17 cellular contexts compared by ENCODE assay signal in genomic region chr3:153977148-153977547, GRCh38.
A peak's percentile ranks its signal among the peaks of the same experiment; 100 is the strongest.
DNase-seq lines count a peak whose midpoint lies in the region; ATAC-seq, FAIRE-seq and TF ChIP-seq lines count a peak whose summit lies in the region.
"Had no signal": no experiment of that assay in that cellular context is flagged by ENCODE, and none has a peak within 500 bp of the region (broad histone marks: within the 10 kb centered on the region; RNA-seq: fewer than 3 reads in every experiment).

No MANE protein-coding gene starts in this region.

- H3K27me3 ChIP-seq in A673 (replicated peaks; ENCODE audit: insufficient read depth, low read depth, low read length, poor library complexity): peaks cover 2% of the 10 kb centered on the region
- no peaks in the 10 kb centered on the region for H3K27me3 ChIP-seq in astrocyte (ENCODE audit: insufficient read depth, low read length)
- no peaks in the 10 kb centered on the region for H3K27me3 ChIP-seq in CD8-positive, alpha-beta T cell (ENCODE audit: insufficient read depth, low read length)

- H3K4me2 ChIP-seq in astrocyte (ENCODE audit: low read length): no peak overlapping the region
- H3K4me2 ChIP-seq: A549 had no signal

- no peaks in the 10 kb centered on the region for H3K79me2 ChIP-seq in astrocyte (ENCODE audit: insufficient read depth, low read length)

- intact Hi-C loops in A673 (cut with micrococcal nuclease; ENCODE audit: unreplicated experiment): no loop called here
- intact Hi-C loops in CD8-positive, alpha-beta T cell (cut with DNase I, micrococcal nuclease): no loop called here

- CTCF ChIA-PET in A673 (lab: Charles Lee): no interaction called here
- CTCF ChIA-PET in CD8-positive, alpha-beta T cell (lab: Charles Lee): no interaction called here

- H3K4me1 Mint-ChIP-seq in astrocyte (ENCODE audit: low read depth, unreplicated experiment): no peaks in the 10 kb centered on the region
- no peaks in the 10 kb centered on the region for H3K4me1 Mint-ChIP-seq in CD8-positive, alpha-beta T cell (ENCODE audit: low read depth)

- H3K27ac ChIP-seq in A673 (ENCODE audit: low read depth, low read length, poor library complexity, severe bottlenecking): no peak overlapping the region
- no peak overlapping the region for H3K27ac ChIP-seq in astrocyte (ENCODE audit: low read depth, low read length)
- H3K27ac ChIP-seq in CD8-positive, alpha-beta T cell (ENCODE audit: low read depth, low read length): no peak overlapping the region
- H3K27ac ChIP-seq: A549 had no signal

- H3K4me1 ChIP-seq in A673 (ENCODE audit: insufficient read depth, low read length, poor library complexity, severe bottlenecking) (peaks cover 15% of the 10 kb centered on the region), astrocyte (ENCODE audit: insufficient read depth, low read length) (no peaks in the 10 kb centered on the region)
- H3K4me1 ChIP-seq in CD8-positive, alpha-beta T cell (ENCODE audit: insufficient read depth, low read length): no peaks in the 10 kb centered on the region

- BruUV-seq in A673 (replicated peaks; lab: Mats Ljungman, UMichigan): no TSS peak

- no peak overlapping the region for H3K4me3 ChIP-seq in A673 (ENCODE audit: low read depth, low read length, poor library complexity, severe bottlenecking)
- H3K4me3 ChIP-seq in astrocyte (ENCODE audit: insufficient read depth, low read depth, low read length): no peak overlapping the region
- no peak overlapping the region for H3K4me3 ChIP-seq in fibroblast of mammary gland (ENCODE audit: control insufficient read depth, low read depth, low read length)
- no peak overlapping the region for H3K4me3 ChIP-seq in CD8-positive, alpha-beta T cell (ENCODE audit: low read depth, low read length)
- H3K4me3 ChIP-seq: A549 had no signal

- H3K27me3 Mint-ChIP-seq in astrocyte (ENCODE audit: low read depth, unreplicated experiment): no peaks in the 10 kb centered on the region
- peaks cover 3% of the 10 kb centered on the region for H3K27me3 Mint-ChIP-seq in CD8-positive, alpha-beta T cell (ENCODE audit: low read depth)
- H3K27me3 Mint-ChIP-seq: type B pancreatic cell had no signal

- no peak overlapping the region for H3K27ac Mint-ChIP-seq in astrocyte (ENCODE audit: unreplicated experiment)
- H3K27ac Mint-ChIP-seq in CD8-positive, alpha-beta T cell: no peak overlapping the region
- H3K27ac Mint-ChIP-seq: type B pancreatic cell had no signal

- no peak for FAIRE-seq in astrocyte (lab: Jason Lieb, UNC)
- FAIRE-seq: A549, D721Med had no signal

- no peak overlapping the region for H2AFZ ChIP-seq in astrocyte (ENCODE audit: low read depth, low read length)

- H3K36me3 Mint-ChIP-seq in astrocyte (ENCODE audit: low read depth, unreplicated experiment): no peaks in the 10 kb centered on the region
- H3K36me3 Mint-ChIP-seq in CD8-positive, alpha-beta T cell: no peaks in the 10 kb centered on the region
- H3K36me3 Mint-ChIP-seq: type B pancreatic cell had no signal

- no peak overlapping the region for H3K4me3 Mint-ChIP-seq in astrocyte (ENCODE audit: unreplicated experiment)
- no peak overlapping the region for H3K4me3 Mint-ChIP-seq in CD8-positive, alpha-beta T cell
- H3K4me3 Mint-ChIP-seq: type B pancreatic cell had no signal

- H3K9me3 Mint-ChIP-seq in astrocyte (ENCODE audit: unreplicated experiment): no peaks in the 10 kb centered on the region
- H3K9me3 Mint-ChIP-seq in CD8-positive, alpha-beta T cell: no peaks in the 10 kb centered on the region

- H3K9ac ChIP-seq in astrocyte (ENCODE audit: low read length): no peak overlapping the region

- POLR2A ChIA-PET in A673 (lab: Charles Lee; ENCODE audit: low non-redundant PET): no interaction called here
- POLR2A ChIA-PET in CD8-positive, alpha-beta T cell (lab: Charles Lee): no interaction called here

- no peaks in the 10 kb centered on the region for H4K20me1 ChIP-seq in astrocyte (ENCODE audit: insufficient read depth, low read length)

- DNase-seq in A673 (ENCODE audit: low spot score) (peak; percentile 66), astrocyte (ENCODE audit: low read depth) (peak; percentile 59), fibroblast of mammary gland (ENCODE audit: low read depth) (peak; percentile 54), mucosa of gallbladder (ENCODE audit: low spot score) (peak; percentile 20), ecto neural progenitor cell (ENCODE audit: low spot score) (no peak), NCI-H526 treated with DMSO at 0.1 percent for 48 hours (lab: John Stamatoyannopoulos, UW) (no peak)
- no peak for DNase-seq in CD8-positive, alpha-beta T cell
- DNase-seq: activated CD8-positive, alpha-beta memory T cell treated with anti-CD3 and anti-CD28 coated beads for 24 hours; activated naive CD4-positive, alpha-beta T cell treated with Interleukin-2 at 50 U/mL for 16 hours; glutamatergic neuron; NCI-H1048; NCI-H526; stimulated activated CD8-positive, alpha-beta memory T cell treated with anti-CD3 and anti-CD28 coated beads, Interleukin-4, amount 100 ng/mL, for 48 hours had no signal

- no peaks in the 10 kb centered on the region for H3K9me3 ChIP-seq in A673 (ENCODE audit: low read depth, low read length, poor library complexity, severe bottlenecking)
- no peaks in the 10 kb centered on the region for H3K9me3 ChIP-seq in astrocyte (ENCODE audit: insufficient read depth, low read depth, low read length)
- H3K9me3 ChIP-seq in CD8-positive, alpha-beta T cell (ENCODE audit: low read length): no peaks in the 10 kb centered on the region
- H3K9me3 ChIP-seq: A549 had no signal

- H3K36me3 ChIP-seq in A673 (ENCODE audit: insufficient read depth, low read length, poor library complexity, severe bottlenecking): no peaks in the 10 kb centered on the region
- no peaks in the 10 kb centered on the region for H3K36me3 ChIP-seq in astrocyte (ENCODE audit: insufficient read depth, low read length)
- H3K36me3 ChIP-seq in CD8-positive, alpha-beta T cell (ENCODE audit: insufficient read depth, low read length): no peaks in the 10 kb centered on the region

- TF ChIP-seq CTCF in A673 (conservative IDR thresholded peaks at IDR 0.05; ENCODE audit: low read depth, low read length): no peak
- no peak for TF ChIP-seq CTCF in astrocyte (IDR thresholded peaks at IDR 0.05; ENCODE audit: insufficient read depth, low read depth, low read length)
- no peak for TF ChIP-seq CTCF in fibroblast of mammary gland (conservative IDR thresholded peaks at IDR 0.05; ENCODE audit: control insufficient read depth, insufficient read depth, low read depth, low read length)
- no peak for TF ChIP-seq CTCF in CD8-positive, alpha-beta T cell (IDR thresholded peaks at IDR 0.05)

- no peak for ATAC-seq in CD8-positive, alpha-beta T cell
- ATAC-seq in GM21825 (IDR thresholded peaks at IDR 0.05; ENCODE audit: unreplicated experiment): no peak
- ATAC-seq: A549 had no signal

Comparison
In these comparisons a context has a peak if more than half of its experiments do, and no peak if none do; other contexts are left out.
1. DNase-seq: peak in A673 (single experiment), astrocyte (single experiment), fibroblast of mammary gland (single experiment) and mucosa of gallbladder (single experiment); none in CD8-positive, alpha-beta T cell (0 of 7), ecto neural progenitor cell (single experiment) and NCI-H526 treated with DMSO at 0.1 percent for 48 hours (single experiment).